ENCODE assay signal across 1 cellular context in the genomic region with DNA sequence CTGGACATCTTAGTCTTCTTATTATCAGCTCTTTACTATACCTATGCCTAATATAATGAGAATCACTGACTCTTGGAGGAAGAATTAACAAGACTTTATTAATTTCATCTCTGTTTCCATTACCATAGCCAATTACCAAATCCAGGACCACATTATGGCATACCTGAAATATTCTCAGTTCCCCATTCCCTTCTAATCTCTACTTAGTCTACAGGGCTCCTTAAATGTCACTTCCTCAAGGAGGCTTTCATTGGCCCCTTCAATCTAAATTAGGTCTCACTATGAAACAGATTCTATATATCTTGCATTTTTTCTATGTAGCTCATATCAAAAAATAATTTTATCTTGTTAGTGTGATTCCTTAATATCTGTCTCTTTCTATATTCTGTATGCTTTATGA.
TF ChIP-seq lines count a peak whose summit lies in the region.

No MANE protein-coding gene starts in this region.

TF ChIP-seq in SK-N-SH, 30 proteins besides CTCF, POLR2A, EP300 and RAD21 (continued from another document):
- TF ChIP-seq, protein P1, sequence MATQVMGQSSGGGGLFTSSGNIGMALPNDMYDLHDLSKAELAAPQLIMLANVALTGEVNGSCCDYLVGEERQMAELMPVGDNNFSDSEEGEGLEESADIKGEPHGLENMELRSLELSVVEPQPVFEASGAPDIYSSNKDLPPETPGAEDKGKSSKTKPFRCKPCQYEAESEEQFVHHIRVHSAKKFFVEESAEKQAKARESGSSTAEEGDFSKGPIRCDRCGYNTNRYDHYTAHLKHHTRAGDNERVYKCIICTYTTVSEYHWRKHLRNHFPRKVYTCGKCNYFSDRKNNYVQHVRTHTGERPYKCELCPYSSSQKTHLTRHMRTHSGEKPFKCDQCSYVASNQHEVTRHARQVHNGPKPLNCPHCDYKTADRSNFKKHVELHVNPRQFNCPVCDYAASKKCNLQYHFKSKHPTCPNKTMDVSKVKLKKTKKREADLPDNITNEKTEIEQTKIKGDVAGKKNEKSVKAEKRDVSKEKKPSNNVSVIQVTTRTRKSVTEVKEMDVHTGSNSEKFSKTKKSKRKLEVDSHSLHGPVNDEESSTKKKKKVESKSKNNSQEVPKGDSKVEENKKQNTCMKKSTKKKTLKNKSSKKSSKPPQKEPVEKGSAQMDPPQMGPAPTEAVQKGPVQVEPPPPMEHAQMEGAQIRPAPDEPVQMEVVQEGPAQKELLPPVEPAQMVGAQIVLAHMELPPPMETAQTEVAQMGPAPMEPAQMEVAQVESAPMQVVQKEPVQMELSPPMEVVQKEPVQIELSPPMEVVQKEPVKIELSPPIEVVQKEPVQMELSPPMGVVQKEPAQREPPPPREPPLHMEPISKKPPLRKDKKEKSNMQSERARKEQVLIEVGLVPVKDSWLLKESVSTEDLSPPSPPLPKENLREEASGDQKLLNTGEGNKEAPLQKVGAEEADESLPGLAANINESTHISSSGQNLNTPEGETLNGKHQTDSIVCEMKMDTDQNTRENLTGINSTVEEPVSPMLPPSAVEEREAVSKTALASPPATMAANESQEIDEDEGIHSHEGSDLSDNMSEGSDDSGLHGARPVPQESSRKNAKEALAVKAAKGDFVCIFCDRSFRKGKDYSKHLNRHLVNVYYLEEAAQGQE (IDR thresholded peaks at IDR 0.05; ENCODE audit: low read depth, low read length), result no peak
- no peak for TF ChIP-seq TAF1 (IDR thresholded peaks at IDR 0.05; ENCODE audit: borderline replicate concordance, low read depth, low read length)
- no peak for TF ChIP-seq RFX5 (IDR thresholded peaks at IDR 0.05; ENCODE audit: low read length)
- TF ChIP-seq ELF1 (IDR thresholded peaks at IDR 0.05), result no peak
- no peak for TF ChIP-seq FOSL2 (IDR thresholded peaks at IDR 0.05; ENCODE audit: borderline replicate concordance, low read depth)
- TF ChIP-seq, protein P2, sequence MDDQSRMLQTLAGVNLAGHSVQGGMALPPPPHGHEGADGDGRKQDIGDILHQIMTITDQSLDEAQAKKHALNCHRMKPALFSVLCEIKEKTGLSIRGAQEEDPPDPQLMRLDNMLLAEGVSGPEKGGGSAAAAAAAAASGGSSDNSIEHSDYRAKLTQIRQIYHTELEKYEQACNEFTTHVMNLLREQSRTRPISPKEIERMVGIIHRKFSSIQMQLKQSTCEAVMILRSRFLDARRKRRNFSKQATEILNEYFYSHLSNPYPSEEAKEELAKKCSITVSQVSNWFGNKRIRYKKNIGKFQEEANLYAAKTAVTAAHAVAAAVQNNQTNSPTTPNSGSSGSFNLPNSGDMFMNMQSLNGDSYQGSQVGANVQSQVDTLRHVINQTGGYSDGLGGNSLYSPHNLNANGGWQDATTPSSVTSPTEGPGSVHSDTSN (IDR thresholded peaks at IDR 0.05), result no peak
- no peak for TF ChIP-seq FOXM1 (IDR thresholded peaks at IDR 0.05; ENCODE audit: low read depth)
- TF ChIP-seq TEAD4 (IDR thresholded peaks at IDR 0.05; ENCODE audit: borderline replicate concordance, insufficient read depth), result no peak
- TF ChIP-seq, protein P3, sequence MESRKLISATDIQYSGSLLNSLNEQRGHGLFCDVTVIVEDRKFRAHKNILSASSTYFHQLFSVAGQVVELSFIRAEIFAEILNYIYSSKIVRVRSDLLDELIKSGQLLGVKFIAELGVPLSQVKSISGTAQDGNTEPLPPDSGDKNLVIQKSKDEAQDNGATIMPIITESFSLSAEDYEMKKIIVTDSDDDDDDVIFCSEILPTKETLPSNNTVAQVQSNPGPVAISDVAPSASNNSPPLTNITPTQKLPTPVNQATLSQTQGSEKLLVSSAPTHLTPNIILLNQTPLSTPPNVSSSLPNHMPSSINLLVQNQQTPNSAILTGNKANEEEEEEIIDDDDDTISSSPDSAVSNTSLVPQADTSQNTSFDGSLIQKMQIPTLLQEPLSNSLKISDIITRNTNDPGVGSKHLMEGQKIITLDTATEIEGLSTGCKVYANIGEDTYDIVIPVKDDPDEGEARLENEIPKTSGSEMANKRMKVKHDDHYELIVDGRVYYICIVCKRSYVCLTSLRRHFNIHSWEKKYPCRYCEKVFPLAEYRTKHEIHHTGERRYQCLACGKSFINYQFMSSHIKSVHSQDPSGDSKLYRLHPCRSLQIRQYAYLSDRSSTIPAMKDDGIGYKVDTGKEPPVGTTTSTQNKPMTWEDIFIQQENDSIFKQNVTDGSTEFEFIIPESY (IDR thresholded peaks at IDR 0.05; ENCODE audit: borderline replicate concordance, low read depth), result no peak
- TF ChIP-seq GABPA (IDR thresholded peaks at IDR 0.05; ENCODE audit: low read depth), result no peak
- TF ChIP-seq, protein P4, sequence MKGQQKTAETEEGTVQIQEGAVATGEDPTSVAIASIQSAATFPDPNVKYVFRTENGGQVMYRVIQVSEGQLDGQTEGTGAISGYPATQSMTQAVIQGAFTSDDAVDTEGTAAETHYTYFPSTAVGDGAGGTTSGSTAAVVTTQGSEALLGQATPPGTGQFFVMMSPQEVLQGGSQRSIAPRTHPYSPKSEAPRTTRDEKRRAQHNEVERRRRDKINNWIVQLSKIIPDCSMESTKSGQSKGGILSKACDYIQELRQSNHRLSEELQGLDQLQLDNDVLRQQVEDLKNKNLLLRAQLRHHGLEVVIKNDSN (IDR thresholded peaks at IDR 0.05; ENCODE audit: borderline replicate concordance, low read depth), result no peak
- no peak for TF ChIP-seq MAX (IDR thresholded peaks at IDR 0.05; ENCODE audit: low read depth)
- TF ChIP-seq MEF2A (IDR thresholded peaks at IDR 0.05; ENCODE audit: borderline replicate concordance, low read depth), result no peak
- TF ChIP-seq RXRA (IDR thresholded peaks at IDR 0.05; ENCODE audit: borderline replicate concordance, low read depth), result no peak
- TF ChIP-seq POLR2AphosphoS5 (IDR thresholded peaks at IDR 0.05; ENCODE audit: low read depth, low read length), result no peak
